Comparison of ENCODE assay signal across 12 cellular contexts in the genomic region with DNA sequence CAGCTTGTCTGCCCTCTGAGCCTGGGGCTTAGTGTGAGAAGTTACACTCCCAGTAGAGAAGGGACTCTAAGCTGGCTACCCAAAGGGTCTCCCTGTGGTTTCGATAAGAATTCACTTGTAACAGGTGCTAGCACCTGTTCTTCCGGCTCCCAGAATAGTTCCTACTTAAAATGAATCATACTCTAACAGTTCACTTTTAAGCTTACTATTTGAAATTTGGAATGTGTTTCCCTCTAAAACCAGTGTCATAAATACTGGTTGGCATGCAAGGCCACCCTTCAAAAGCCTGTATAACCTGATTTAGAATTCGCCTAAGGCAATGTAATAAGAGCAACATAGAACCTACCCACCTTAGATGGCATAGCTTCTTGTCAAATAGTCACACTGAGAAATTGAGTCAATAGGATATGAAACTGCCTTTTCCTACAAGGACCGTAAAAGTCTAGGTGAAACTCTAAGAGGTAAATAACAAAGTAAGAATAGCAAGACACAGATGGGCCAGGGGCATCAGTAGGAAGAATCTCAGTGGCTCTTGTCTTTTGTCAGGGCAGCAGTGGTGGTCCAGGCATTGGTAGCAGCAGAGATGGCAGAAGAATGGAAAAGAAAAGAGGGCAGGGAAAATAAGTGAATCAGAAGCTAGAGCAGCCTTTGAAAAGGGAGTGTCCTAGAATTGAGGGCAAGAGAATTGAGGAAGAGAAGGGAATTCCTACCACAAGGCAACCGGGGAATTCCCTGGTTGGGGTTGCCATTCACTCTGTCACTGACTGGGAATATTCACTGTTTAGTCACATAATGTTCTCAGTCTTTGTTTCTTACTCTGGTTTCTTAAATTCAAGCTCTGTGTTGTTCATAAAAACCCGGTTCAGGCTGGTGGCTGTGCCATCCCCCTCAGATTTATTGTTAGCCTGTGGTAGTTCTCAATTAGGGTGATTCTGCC.
A peak's percentile ranks its signal among the peaks of the same experiment; 100 is the strongest.
DNase-seq lines count a peak whose midpoint lies in the region; ATAC-seq and TF ChIP-seq lines count a peak whose summit lies in the region.
"Had no signal": no experiment of that assay in that cellular context is flagged by ENCODE, and none has a peak within 500 bp of the region (broad histone marks: within the 10 kb centered on the region; RNA-seq: fewer than 3 reads in every experiment).

No MANE protein-coding gene starts in this region.

- no peaks in the 10 kb centered on the region for H3K9me3 Mint-ChIP-seq in CD8-positive, alpha-beta T cell
- no peaks in the 10 kb centered on the region for H3K9me3 Mint-ChIP-seq in activated naive CD8-positive, alpha-beta T cell treated with anti-CD3 and anti-CD28 coated beads, Interleukin-2, amount 50 U/mL, for 24 hours

- H3K4me3 ChIP-seq in CD8-positive, alpha-beta T cell (ENCODE audit: low read depth, low read length), result no peak overlapping the region
- no peak overlapping the region for H3K4me3 ChIP-seq in IMR-90 (ENCODE audit: insufficient read depth, low read depth, low read length)
- H3K4me3 ChIP-seq: coronary artery had no signal

- no peak overlapping the region for H2AFZ ChIP-seq in IMR-90 (replicated peaks; ENCODE audit: low read length, poor library complexity)

- H4K5ac ChIP-seq in IMR-90 (ENCODE audit: low read depth, low read length), result no peak overlapping the region; the same call in 1 of the 2 replicates

- H3K27me3 Mint-ChIP-seq in CD8-positive, alpha-beta T cell (ENCODE audit: low read depth), result no peaks in the 10 kb centered on the region
- H3K27me3 Mint-ChIP-seq in activated naive CD8-positive, alpha-beta T cell treated with anti-CD3 and anti-CD28 coated beads, Interleukin-2, amount 50 U/mL, for 24 hours, result no peaks in the 10 kb centered on the region

- H2AK9ac ChIP-seq in IMR-90 (replicated peaks; ENCODE audit: low read depth, low read length, poor library complexity), result no peak overlapping the region

- peak overlapping the region; percentile 78 for H3K4me3 Mint-ChIP-seq in CD8-positive, alpha-beta T cell
- H3K4me3 Mint-ChIP-seq in activated naive CD8-positive, alpha-beta T cell treated with anti-CD3 and anti-CD28 coated beads, Interleukin-2, amount 50 U/mL, for 24 hours, result peak overlapping the region; percentile 74

- H2BK15ac ChIP-seq in IMR-90 (ENCODE audit: low read depth, low read length), result no peak overlapping the region

- no peak overlapping the region for H3K4ac ChIP-seq in IMR-90 (ENCODE audit: low read depth, low read length)

- no peak for TF ChIP-seq POLR2A in IMR-90 (IDR thresholded peaks at IDR 0.05; ENCODE audit: low read depth, low read length)

- H2BK5ac ChIP-seq in IMR-90 (ENCODE audit: low read depth, low read length, poor library complexity, severe bottlenecking), result no peak overlapping the region

- peaks cover 2% of the 10 kb centered on the region for H3K36me3 Mint-ChIP-seq in CD8-positive, alpha-beta T cell
- H3K36me3 Mint-ChIP-seq in activated naive CD8-positive, alpha-beta T cell treated with anti-CD3 and anti-CD28 coated beads, Interleukin-2, amount 50 U/mL, for 24 hours (ENCODE audit: low read depth), result peaks cover 8% of the 10 kb centered on the region

- H3K27ac Mint-ChIP-seq in CD8-positive, alpha-beta T cell, result peak overlapping the region; percentile 97
- H3K27ac Mint-ChIP-seq in activated naive CD8-positive, alpha-beta T cell treated with anti-CD3 and anti-CD28 coated beads, Interleukin-2, amount 50 U/mL, for 24 hours, result peak overlapping the region; percentile 87

- H2AK5ac ChIP-seq in IMR-90 (ENCODE audit: low read depth, low read length), result no peak overlapping the region

- H4K91ac ChIP-seq in IMR-90 (ENCODE audit: insufficient read depth, low read depth, low read length), result no peak overlapping the region

- H2BK20ac ChIP-seq in IMR-90 (ENCODE audit: low read depth, low read length), result no peak overlapping the region

- H3K27me3 ChIP-seq in CD8-positive, alpha-beta T cell (ENCODE audit: insufficient read depth, low read length), result no peaks in the 10 kb centered on the region
- H3K27me3 ChIP-seq in IMR-90 (ENCODE audit: control insufficient read depth, insufficient read depth, low read length), result no peaks in the 10 kb centered on the region

- dilution Hi-C loops in IMR-90 (cut with HindIII; ENCODE audit: low sequenced_read_pairs, unreplicated experiment), result no loop called here

- in situ Hi-C loops in IMR-90 (cut with MboI; ENCODE audit: low sequenced_read_pairs), result no loop called here

- no peak overlapping the region for H3K18ac ChIP-seq in IMR-90 (ENCODE audit: low read depth, low read length)

- H4K8ac ChIP-seq in IMR-90 (ENCODE audit: low read depth in 2 of 2, low read length in 2 of 2), result no peak overlapping the region

- no peak overlapping the region for H2BK120ac ChIP-seq in IMR-90 (ENCODE audit: low read depth, low read length)

- CTCF ChIA-PET in CD8-positive, alpha-beta T cell (lab: Charles Lee), result interaction anchor here (0.7 to 3.1 kb wide), 6 partner anchors 8 to 107 kb away, joined by 3 to 15 read pairs (median 4); no protein-coding TSS in a partner anchor
- CTCF ChIA-PET in IMR-90 (lab: Yijun Ruan, JAX), result no interaction called here

- POLR2A ChIA-PET in CD8-positive, alpha-beta T cell (lab: Charles Lee), result interaction anchor here (0.6 to 7.2 kb wide), 6 partner anchors 9 to 276 kb away, joined by 4 to 40 read pairs (median 4); no protein-coding TSS in a partner anchor
- POLR2A ChIA-PET in IMR-90 (lab: Charles Lee; ENCODE audit: unreplicated experiment), result no interaction called here

- intact Hi-C loops in CD8-positive, alpha-beta T cell (cut with DNase I, micrococcal nuclease), result loop anchor here in 1 of 2 experiments (1.0 to 5.0 kb wide), 3 partner anchors 8 to 71 kb away; no protein-coding TSS in a partner anchor
- intact Hi-C loops in IMR-90 (cut with micrococcal nuclease), result no loop called here

- DNase-seq in CD8-positive, alpha-beta T cell, result no peak
- DNase-seq in IMR-90, result peak; percentile 44
- no peak for DNase-seq in activated naive CD8-positive, alpha-beta T cell treated with anti-CD3 and anti-CD28 coated beads, Interleukin-2, amount 50 U/mL, for 24 hours
- DNase-seq in midbrain (lab: John Stamatoyannopoulos, UW), result peak; percentile 46
- DNase-seq in stimulated activated CD4-positive, alpha-beta T cell treated with anti-CD3 and anti-CD28 coated beads, Interleukin-12 subunit alpha, Interleukin-12 subunit beta, amount 100 ng/mL, for 4 hours, result no peak
- DNase-seq: activated CD8-positive, alpha-beta memory T cell treated with anti-CD3 and anti-CD28 coated beads for 24 hours; DMS79 treated with DMSO at 0.1 percent for 48 hours; Karpas-422 had no signal

- peaks cover 92% of the 10 kb centered on the region for H3K4me1 Mint-ChIP-seq in CD8-positive, alpha-beta T cell (ENCODE audit: low read depth)
- H3K4me1 Mint-ChIP-seq in activated naive CD8-positive, alpha-beta T cell treated with anti-CD3 and anti-CD28 coated beads, Interleukin-2, amount 50 U/mL, for 24 hours, result peaks cover 97% of the 10 kb centered on the region

- BruUV-seq in IMR-90 (replicated peaks; lab: Mats Ljungman, UMichigan), result no TSS peak

- no peak overlapping the region for H3K4me2 ChIP-seq in IMR-90 (ENCODE audit: low read depth, low read length)

- TF ChIP-seq RAD21 in IMR-90 (IDR thresholded peaks at IDR 0.05; ENCODE audit: low read length), result no peak

- WGBS in IMR-90 (ENCODE audit: extremely low coverage in 2 of 2, insufficient read length in 1 of 2), 2 experiments, result no CpG with 5 or more reads among the region's 6 CpGs

- TF ChIP-seq CTCF in CD8-positive, alpha-beta T cell (IDR thresholded peaks at IDR 0.05), result no peak
- TF ChIP-seq CTCF in IMR-90 (conservative IDR thresholded peaks at IDR 0.05; ENCODE audit: low read depth, low read length), result no peak

- H3K4me1 ChIP-seq in CD8-positive, alpha-beta T cell (ENCODE audit: insufficient read depth, low read length), result peaks cover 96% of the 10 kb centered on the region
- H3K4me1 ChIP-seq in IMR-90 (ENCODE audit: control insufficient read depth, insufficient read depth, low read length), result peaks cover 8% of the 10 kb centered on the region

- H3K9me1 ChIP-seq in IMR-90 (ENCODE audit: insufficient read depth, low read length), result no peaks in the 10 kb centered on the region

- H3K56ac ChIP-seq in IMR-90 (ENCODE audit: extremely low read depth, insufficient read depth, low read length), result no peak overlapping the region

- no peak overlapping the region for H3K9ac ChIP-seq in IMR-90 (ENCODE audit: low read depth, low read length)

- H3K36me3 ChIP-seq in CD8-positive, alpha-beta T cell (ENCODE audit: insufficient read depth, low read length), result no peaks in the 10 kb centered on the region
- H3K36me3 ChIP-seq in IMR-90 (ENCODE audit: control insufficient read depth, insufficient read depth, low read length), result no peaks in the 10 kb centered on the region; the same call in 1 of the 2 replicates

- no peaks in the 10 kb centered on the region for H3K9me3 ChIP-seq in CD8-positive, alpha-beta T cell (ENCODE audit: low read length)
- H3K9me3 ChIP-seq in IMR-90 (ENCODE audit: control insufficient read depth, insufficient read depth, low read length), result no peaks in the 10 kb centered on the region

- peaks cover 21 to 64% of the 10 kb centered on the region in 2 experiments for H3K79me1 ChIP-seq in IMR-90 (ENCODE audit: low read depth in 1 of 2, low read length in 2 of 2)

- no peaks in the 10 kb centered on the region for H4K20me1 ChIP-seq in IMR-90 (ENCODE audit: insufficient read depth, low read length)

- no peak overlapping the region for H3K23ac ChIP-seq in IMR-90 (ENCODE audit: low read depth, low read length)

- peak overlapping the region; percentile 5; the same call in 1 of the 2 replicates for H3K14ac ChIP-seq in IMR-90 (replicated peaks; ENCODE audit: low read depth, low read length)

- ATAC-seq in CD8-positive, alpha-beta T cell, result no peak
- no peak for ATAC-seq in IMR-90 (ENCODE audit: low read depth)
- ATAC-seq in activated naive CD8-positive, alpha-beta T cell treated with anti-CD3 and anti-CD28 coated beads, Interleukin-2, amount 50 U/mL, for 24 hours, result no peak
- no peak for ATAC-seq in HG03432 (IDR thresholded peaks at IDR 0.05; ENCODE audit: unreplicated experiment)
- no peak for ATAC-seq in HG03520 (IDR thresholded peaks at IDR 0.05; ENCODE audit: unreplicated experiment)
- no peak for ATAC-seq in HG03139 (IDR thresholded peaks at IDR 0.05; ENCODE audit: unreplicated experiment)

- H3K27ac ChIP-seq in CD8-positive, alpha-beta T cell (ENCODE audit: low read depth, low read length), result no peak overlapping the region
- no peak overlapping the region for H3K27ac ChIP-seq in IMR-90 (ENCODE audit: insufficient read depth, low read length)
- H3K27ac ChIP-seq: coronary artery had no signal

TF ChIP-seq in IMR-90, 13 proteins besides CTCF, POLR2A, EP300 and RAD21:
- TF ChIP-seq SMC3 (IDR thresholded peaks at IDR 0.05; ENCODE audit: low read depth, low read length), result no peak
- no peak for TF ChIP-seq BHLHE40 (IDR thresholded peaks at IDR 0.05; ENCODE audit: low read depth, low read length)
- TF ChIP-seq MXI1 (IDR thresholded peaks at IDR 0.05; ENCODE audit: borderline replicate concordance, low read depth, low read length), result no peak
- no peak for TF ChIP-seq FOS (IDR thresholded peaks at IDR 0.05; ENCODE audit: low read depth, low read length)

Comparison
In these comparisons a context has a peak if more than half of its experiments do, and no peak if none do; other contexts are left out.
1. DNase-seq: peak in IMR-90 (single experiment) and midbrain (single experiment); none in CD8-positive, alpha-beta T cell (0 of 7), activated naive CD8-positive, alpha-beta T cell treated with anti-CD3 and anti-CD28 coated beads, Interleukin-2, amount 50 U/mL, for 24 hours (single experiment) and stimulated activated CD4-positive, alpha-beta T cell treated with anti-CD3 and anti-CD28 coated beads, Interleukin-12 subunit alpha, Interleukin-12 subunit beta, amount 100 ng/mL, for 4 hours (single experiment).